Comparison of ENCODE assay signal across 13 cellular contexts in the genomic region with DNA sequence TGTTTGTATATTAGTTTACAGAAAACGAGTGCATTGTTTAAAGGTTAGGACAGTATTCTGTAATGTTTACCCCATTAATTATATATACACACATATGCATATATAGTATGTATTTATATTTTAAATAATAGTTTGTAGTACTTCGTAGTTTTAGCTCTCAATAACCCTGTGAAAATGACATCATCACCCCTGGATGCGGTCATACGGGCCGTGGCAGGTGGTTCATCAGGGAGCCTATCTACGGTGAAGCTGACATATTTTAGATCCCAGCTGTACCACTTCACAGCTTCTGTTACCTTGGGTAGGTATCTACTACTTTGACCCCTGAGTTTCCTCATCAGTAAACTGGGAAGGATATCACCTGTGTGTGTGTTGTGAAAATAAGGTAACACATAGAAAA.
DNase-seq lines count a peak whose midpoint lies in the region; ATAC-seq, FAIRE-seq and TF ChIP-seq lines count a peak whose summit lies in the region.
"Had no signal": no experiment of that assay in that cellular context is flagged by ENCODE, and none has a peak within 500 bp of the region (broad histone marks: within the 10 kb centered on the region; RNA-seq: fewer than 3 reads in every experiment).

No MANE protein-coding gene starts in this region.

- H2AK5ac ChIP-seq in trophoblast cell (ENCODE audit: low read length): no peak overlapping the region

- H3K4me3 ChIP-seq in left ventricle myocardium inferior (no peak overlapping the region), right cardiac atrium (ENCODE audit: low read length) (no peak overlapping the region), K562 (no peak overlapping the region), trophoblast cell (ENCODE audit: low read depth, low read length) (no peak overlapping the region), body of pancreas (no peak overlapping the region)
- H3K4me3 ChIP-seq: BLaER1 treated with 17β-estradiol and CSF1 and Interleukin-3, amounts not matched to agents 10 nM and 100 nM; MG63 had no signal

- no peak overlapping the region for H3K18ac ChIP-seq in trophoblast cell (ENCODE audit: low read length)

- H3K79me2 ChIP-seq in K562 (ENCODE audit: control insufficient read depth, insufficient read depth, low read length) (peaks cover 18% of the 10 kb centered on the region), trophoblast cell (ENCODE audit: control insufficient read depth, insufficient read depth, low read length, poor library complexity) (no peaks in the 10 kb centered on the region)

- no peak for FAIRE-seq in K562 (lab: Jason Lieb, UNC)
- FAIRE-seq: A204.1 had no signal

- no peak overlapping the region for H3K23ac ChIP-seq in trophoblast cell (ENCODE audit: low read length)

- in situ Hi-C loops in K562 (cut with MboI): no loop called here

- H3K79me1 ChIP-seq in trophoblast cell (ENCODE audit: low read length): no peaks in the 10 kb centered on the region

- TF ChIP-seq CTCF in left ventricle myocardium inferior (IDR thresholded peaks at IDR 0.05; ENCODE audit: borderline replicate concordance): no peak
- no peak for TF ChIP-seq CTCF in K562 (IDR thresholded peaks at IDR 0.05 in 2 of 3, conservative IDR thresholded peaks at IDR 0.05 in 1 of 3; ENCODE audit: insufficient read depth in 2 of 3, low read depth in 1 of 3, low read length in 3 of 3)
- TF ChIP-seq CTCF in body of pancreas (IDR thresholded peaks at IDR 0.05): no peak

- TF ChIP-seq EP300 in K562 (IDR thresholded peaks at IDR 0.05; ENCODE audit: low read length): no peak

- CTCF ChIA-PET in K562 (lab: Yijun Ruan, JAX; ENCODE audit: low intra/inter-chr PET ratio): no interaction called here

- H3K36me3 ChIP-seq in left ventricle myocardium inferior: peaks cover 20% of the 10 kb centered on the region
- peaks cover 23% of the 10 kb centered on the region; the same call in 2 of the 3 replicates for H3K36me3 ChIP-seq in K562 (ENCODE audit: control insufficient read depth, insufficient read depth, low read length)
- H3K36me3 ChIP-seq in trophoblast cell (ENCODE audit: control insufficient read depth in 1 of 2, insufficient read depth in 2 of 2, low read length in 2 of 2): no peaks in the 10 kb centered on the region
- peaks cover 0 to 2% of the 10 kb centered on the region in 2 donors for H3K36me3 ChIP-seq in body of pancreas (replicated peaks in 1 of 2; ENCODE audit: insufficient read depth in 1 of 2, low read depth in 2 of 2)

- ATAC-seq in right cardiac atrium: no peak
- no peak for ATAC-seq in K562
- no peak for ATAC-seq in body of pancreas

- no peak overlapping the region for H2BK5ac ChIP-seq in trophoblast cell (ENCODE audit: low read depth, low read length, poor library complexity)

- H4K20me1 ChIP-seq in K562 (replicated peaks; ENCODE audit: control insufficient read depth, insufficient read depth, low read length): no peaks in the 10 kb centered on the region

- POLR2A ChIA-PET in K562 (lab: Yijun Ruan, JAX): interaction anchor here (0.6 kb wide), 1 partner anchor 20 kb away, joined by 4 read pairs; no protein-coding TSS in a partner anchor

- no peak overlapping the region for H4K8ac ChIP-seq in trophoblast cell (ENCODE audit: low read depth, low read length)

- H3K9ac ChIP-seq in K562 (ENCODE audit: insufficient read depth in 1 of 2, low read depth in 2 of 2, low read length in 2 of 2): no peak overlapping the region
- no peak overlapping the region for H3K9ac ChIP-seq in trophoblast cell (ENCODE audit: low read length)
- H3K9ac ChIP-seq: BLaER1 treated with 17β-estradiol and CSF1 and Interleukin-3, amounts not matched to agents 10 nM and 100 nM had no signal

- TF ChIP-seq POLR2A in K562 (conservative IDR thresholded peaks at IDR 0.05): no peak
- no peak for TF ChIP-seq POLR2A in body of pancreas (IDR thresholded peaks at IDR 0.05)

- H3K9me1 ChIP-seq in K562 (ENCODE audit: control insufficient read depth, insufficient read depth, low read length): no peaks in the 10 kb centered on the region

- WGBS in right cardiac atrium: 88% methylated on average over 6 of the region's 6 CpGs
- WGBS in K562 (ENCODE audit: insufficient coverage, low coverage, missing lambda C conversion rate): 85% methylated on average over 6 of the region's 6 CpGs
- WGBS in trophoblast cell (ENCODE audit: extremely low coverage, insufficient coverage, insufficient read length): no CpG with 5 or more reads among the region's 6 CpGs
- WGBS in body of pancreas, 2 donors: 77 to 83% methylated on average over 6 of the region's 6 CpGs

- no peak overlapping the region for H4K12ac ChIP-seq in trophoblast cell (ENCODE audit: low read depth, low read length)

- intact Hi-C loops in left ventricle myocardium inferior (cut with micrococcal nuclease): loop anchor here (10.0 kb wide), 1 partner anchor 78 kb away; no protein-coding TSS in a partner anchor
- intact Hi-C loops in right cardiac atrium (cut with DNase I): no loop called here
- intact Hi-C loops in K562 (cut with micrococcal nuclease): no loop called here
- intact Hi-C loops in body of pancreas (cut with DNase I): no loop called here

- no peak overlapping the region for H3K4ac ChIP-seq in trophoblast cell (ENCODE audit: low read depth, low read length)

- H3K27me3 ChIP-seq in left ventricle myocardium inferior (ENCODE audit: low read depth) (no peaks in the 10 kb centered on the region), right cardiac atrium (ENCODE audit: control insufficient read depth, insufficient read depth) (no peaks in the 10 kb centered on the region), K562 (ENCODE audit: control insufficient read depth in 2 of 2, insufficient read depth in 2 of 2, low read length in 2 of 2) (no peaks in the 10 kb centered on the region), trophoblast cell (ENCODE audit: insufficient read depth, low read length) (no peaks in the 10 kb centered on the region), body of pancreas (no peaks in the 10 kb centered on the region)
- H3K27me3 ChIP-seq: BLaER1 treated with 17β-estradiol and CSF1 and Interleukin-3, amounts not matched to agents 10 nM and 100 nM; MG63 had no signal

- no TSS peak for BruUV-seq in K562 (replicated peaks; lab: Mats Ljungman, UMichigan)

- H3K9me3 ChIP-seq in left ventricle myocardium inferior (replicated peaks) (no peaks in the 10 kb centered on the region), right cardiac atrium (ENCODE audit: control insufficient read depth, low read length) (no peaks in the 10 kb centered on the region), K562 (replicated peaks; ENCODE audit: control insufficient read depth, insufficient read depth, low read depth, low read length) (no peaks in the 10 kb centered on the region), trophoblast cell (ENCODE audit: insufficient read depth, low read depth, low read length) (no peaks in the 10 kb centered on the region), body of pancreas (no peaks in the 10 kb centered on the region)
- H3K9me3 ChIP-seq: MG63 had no signal

- no peak overlapping the region for H2BK12ac ChIP-seq in trophoblast cell (ENCODE audit: low read length)

- no peak overlapping the region for H2BK120ac ChIP-seq in trophoblast cell (ENCODE audit: insufficient read depth, low read length, poor library complexity)

- no peak overlapping the region for H4K91ac ChIP-seq in trophoblast cell (ENCODE audit: low read depth, low read length)

- H2AFZ ChIP-seq in K562 (ENCODE audit: low read depth, low read length) (no peak overlapping the region), trophoblast cell (ENCODE audit: insufficient read depth, low read length, poor library complexity) (no peak overlapping the region)

- H3K27ac ChIP-seq in left ventricle myocardium inferior (replicated peaks) (peak overlapping the region; percentile 22), right cardiac atrium (ENCODE audit: low read length) (no peak overlapping the region), K562 (ENCODE audit: extremely low read depth, low read depth, low read length) (no peak overlapping the region), trophoblast cell (ENCODE audit: low read depth, low read length) (no peak overlapping the region), body of pancreas (no peak overlapping the region)
- H3K27ac ChIP-seq: BLaER1 treated with 17β-estradiol and CSF1 and Interleukin-3, amounts not matched to agents 10 nM and 100 nM had no signal

- TF ChIP-seq RAD21 in K562 (CRISPR knock-in tag; conservative IDR thresholded peaks at IDR 0.05 in 1 of 2, IDR thresholded peaks at IDR 0.05 in 1 of 2): no peak

- H3K4me1 ChIP-seq in left ventricle myocardium inferior (peaks cover 91% of the 10 kb centered on the region), right cardiac atrium (ENCODE audit: control insufficient read depth, insufficient read depth, low read length) (peaks cover 14% of the 10 kb centered on the region), K562 (replicated peaks in 1 of 2; ENCODE audit: control insufficient read depth in 2 of 2, insufficient read depth in 2 of 2, low read length in 2 of 2) (no peaks in the 10 kb centered on the region; a peak in 2 of 5 replicates), trophoblast cell (ENCODE audit: control insufficient read depth in 1 of 2, insufficient read depth in 2 of 2, low read length in 2 of 2) (peaks cover 0 to 4% of the 10 kb centered on the region in 2 experiments), body of pancreas (peaks cover 36% of the 10 kb centered on the region)

- H3K4me2 ChIP-seq in K562 (ENCODE audit: insufficient read depth, low read length): no peak overlapping the region
- no peak overlapping the region for H3K4me2 ChIP-seq in trophoblast cell (ENCODE audit: low read length)

- no peak for DNase-seq in left ventricle myocardium inferior
- DNase-seq in right cardiac atrium: no peak
- no peak for DNase-seq in K562 (ENCODE audit: extremely low read depth in 1 of 4, low spot score in 3 of 4)
- peak; percentile 63 to 78 for DNase-seq in trophoblast cell
- DNase-seq in body of pancreas: no peak
- no peak for DNase-seq in NCI-H1048 (lab: John Stamatoyannopoulos, UW)
- DNase-seq in DMS114 treated with DMSO at 0.1 percent for 48 hours (lab: John Stamatoyannopoulos, UW; ENCODE audit: unreplicated experiment): no peak
- DNase-seq: GF-D8, MG63, NCI-H187, NCI-H748 treated with DMSO at 0.1 percent for 48 hours had no signal

- no peak overlapping the region for H3K14ac ChIP-seq in trophoblast cell (ENCODE audit: low read length)

TF ChIP-seq in K562, 482 proteins besides CTCF, POLR2A, EP300 and RAD21 (continues in another document):
- TF ChIP-seq ZNF780A (CRISPR knock-in tag; IDR thresholded peaks at IDR 0.05): no peak
- TF ChIP-seq, protein P1, sequence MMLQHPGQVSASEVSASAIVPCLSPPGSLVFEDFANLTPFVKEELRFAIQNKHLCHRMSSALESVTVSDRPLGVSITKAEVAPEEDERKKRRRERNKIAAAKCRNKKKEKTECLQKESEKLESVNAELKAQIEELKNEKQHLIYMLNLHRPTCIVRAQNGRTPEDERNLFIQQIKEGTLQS (IDR thresholded peaks at IDR 0.05): peak; percentile 48
- TF ChIP-seq, protein P1 (CRISPR knock-in tag; conservative IDR thresholded peaks at IDR 0.05): no peak

Comparison
In these comparisons a context has a peak if more than half of its experiments do, and no peak if none do; other contexts are left out.
1. DNase-seq: peak in trophoblast cell (2 of 2); none in left ventricle myocardium inferior (single experiment), right cardiac atrium (0 of 3), K562 (0 of 4), body of pancreas (0 of 4), NCI-H1048 (single experiment) and DMS114 treated with DMSO at 0.1 percent for 48 hours (single experiment).